ENCODE assay signal across 8 cellular contexts in the genomic region with DNA sequence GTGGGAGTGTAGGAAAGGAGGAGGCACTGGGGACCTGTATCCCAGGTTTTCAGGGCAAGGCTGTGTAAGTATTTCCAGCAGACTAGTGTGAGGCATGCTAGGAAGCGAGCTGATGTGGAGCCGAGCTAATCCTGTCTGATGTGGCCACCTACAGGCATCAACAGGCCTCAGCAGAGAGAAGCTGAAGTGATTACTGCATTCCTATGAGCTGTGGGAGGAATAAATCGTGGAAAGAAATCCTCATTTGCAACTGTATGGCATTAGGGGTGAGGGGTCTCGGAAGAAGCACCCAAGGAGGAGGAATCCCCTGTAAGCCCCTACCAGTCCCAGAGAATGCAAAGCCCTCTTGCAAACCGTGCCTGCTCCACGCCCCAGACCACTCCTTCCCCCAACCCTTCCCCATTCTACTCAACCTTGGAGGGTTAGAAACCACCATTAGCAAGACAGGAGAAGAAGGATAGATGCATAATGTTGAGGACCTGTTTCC. TPM values are rescaled to one million over a fixed set of nuclear protein-coding genes. Genes with fewer than 3 reads are reported as not detected.
DNase-seq lines count a peak whose midpoint lies in the region; ATAC-seq, FAIRE-seq and TF ChIP-seq lines count a peak whose summit lies in the region.

No MANE protein-coding gene starts in this region.

- CTCF ChIA-PET in GM12878 (lab: Yijun Ruan, JAX): interaction anchor here (0.6 to 3.5 kb wide), 23 partner anchors 8 to 587 kb away, joined by 3 to 115 read pairs (median 5); partner anchors contain the start of gene VARS2

- no peaks in the 10 kb centered on the region for H3K27me3 ChIP-seq in GM12878 (replicated peaks in 1 of 2; ENCODE audit: control insufficient read depth in 2 of 2, insufficient read depth in 2 of 2, low read length in 1 of 2)

- no peaks in the 10 kb centered on the region for H3K27me3 Mint-ChIP-seq in stimulated activated naive B cell treated with anti-CD40 and anti-IgM and Interleukin-4, amounts not matched to agents 10 μg/mL and 1 μg/mL and 100 μg/mL, for 72 hours

- DNase-seq in EL (peak; percentile 72), GM12878 (ENCODE audit: low read depth, low spot score) (no peak), kidney glomerular epithelial cell (lab: John Stamatoyannopoulos, UW) (peak; percentile 74), urothelium cell line (ENCODE audit: low spot score) (peak; percentile 59), NCI-H2029 treated with DMSO at 0.1 percent for 48 hours (lab: John Stamatoyannopoulos, UW) (no peak)
- DNase-seq in stimulated activated naive B cell treated with anti-CD40 and anti-IgM and Interleukin-4, amounts not matched to agents 10 μg/mL and 1 μg/mL and 100 μg/mL, for 72 hours: no peak

- peak; percentile 43; the same call in 1 of the 2 replicates for TF ChIP-seq CTCF in LNCAP (IDR thresholded peaks at IDR 0.05)
- TF ChIP-seq CTCF in GM12878 (IDR thresholded peaks at IDR 0.05 in 2 of 3, conservative IDR thresholded peaks at IDR 0.05 in 1 of 3; ENCODE audit: control insufficient read depth in 2 of 3, extremely low read depth in 1 of 3, insufficient read depth in 1 of 3, low read depth in 3 of 3, low read length in 3 of 3): peak; percentile 29 to 57 (median 41); a peak in 4 of 6 replicates

- in situ Hi-C loops in GM12878 (cut with MboI): no loop called here

- FAIRE-seq in GM12878 (lab: Jason Lieb, UNC): no peak
- FAIRE-seq in urothelium cell line (lab: Jason Lieb, UNC): no peak

- no peaks in the 10 kb centered on the region for H4K20me1 ChIP-seq in GM12878 (ENCODE audit: control insufficient read depth, insufficient read depth)

- H3K36me3 ChIP-seq in GM12878 (ENCODE audit: control insufficient read depth in 2 of 2, insufficient read depth in 2 of 2, low read length in 1 of 2): no peaks in the 10 kb centered on the region

- no peak for TF ChIP-seq EP300 in GM12878 (IDR thresholded peaks at IDR 0.05; ENCODE audit: borderline replicate concordance in 1 of 2, control insufficient read depth in 1 of 2, low read depth in 2 of 2, low read length in 2 of 2)

- WGBS in GM12878 (ENCODE audit: insufficient coverage, insufficient replicate concordance, low lambda C conversion rate, missing lambda C conversion rate): 37% methylated on average over 6 of the region's 6 CpGs

- no peaks in the 10 kb centered on the region for H3K36me3 Mint-ChIP-seq in stimulated activated naive B cell treated with anti-CD40 and anti-IgM and Interleukin-4, amounts not matched to agents 10 μg/mL and 1 μg/mL and 100 μg/mL, for 72 hours

- no peaks in the 10 kb centered on the region for H3K79me2 ChIP-seq in GM12878 (ENCODE audit: control insufficient read depth, insufficient read depth, low read length)

- no peaks in the 10 kb centered on the region for H3K9me3 Mint-ChIP-seq in stimulated activated naive B cell treated with anti-CD40 and anti-IgM and Interleukin-4, amounts not matched to agents 10 μg/mL and 1 μg/mL and 100 μg/mL, for 72 hours

- no peak overlapping the region for H2AFZ ChIP-seq in GM12878 (ENCODE audit: control insufficient read depth, low read depth, low read length)

- SMC1A ChIA-PET in GM12878 (lab: Charles Lee; ENCODE audit: uncharacterized antibody, unreplicated experiment): interaction anchor here (0.7 to 3.5 kb wide), 13 partner anchors 8 to 336 kb away, joined by 3 to 43 read pairs (median 4); partner anchors contain the start of gene VARS2

- H3K4me1 Mint-ChIP-seq in stimulated activated naive B cell treated with anti-CD40 and anti-IgM and Interleukin-4, amounts not matched to agents 10 μg/mL and 1 μg/mL and 100 μg/mL, for 72 hours: no peaks in the 10 kb centered on the region

- H3K4me3 Mint-ChIP-seq in stimulated activated naive B cell treated with anti-CD40 and anti-IgM and Interleukin-4, amounts not matched to agents 10 μg/mL and 1 μg/mL and 100 μg/mL, for 72 hours: no peak overlapping the region

- no peaks in the 10 kb centered on the region; the same call in 1 of the 2 replicates for H3K4me1 ChIP-seq in GM12878 (ENCODE audit: control insufficient read depth, insufficient read depth, low read length)

- no peak overlapping the region for H3K4me3 ChIP-seq in GM12878

- H3K27ac Mint-ChIP-seq in stimulated activated naive B cell treated with anti-CD40 and anti-IgM and Interleukin-4, amounts not matched to agents 10 μg/mL and 1 μg/mL and 100 μg/mL, for 72 hours: no peak overlapping the region

- POLR2A ChIA-PET in GM12878 (lab: Charles Lee): interaction anchor here (1.0 to 1.4 kb wide), 2 partner anchors 155 to 156 kb away, joined by 4 to 5 read pairs; partner anchors contain the start of gene VARS2

- RAD21 ChIA-PET in GM12878 (lab: Charles Lee; ENCODE audit: unreplicated experiment): interaction anchor here (0.6 to 2.9 kb wide), 15 partner anchors 9 to 526 kb away, joined by 3 to 29 read pairs (median 4); partner anchors contain the start of genes MUCL3 and VARS2

- intact Hi-C loops in GM12878 (cut with micrococcal nuclease; ENCODE audit: unreplicated experiment): no loop called here

- no peak overlapping the region for H3K27ac ChIP-seq in GM12878 (ENCODE audit: control insufficient read depth, insufficient read depth)

- ATAC-seq in GM12878 (peak; percentile 75), GM18907 (IDR thresholded peaks at IDR 0.05; ENCODE audit: unreplicated experiment) (no peak)
- no peak for ATAC-seq in stimulated activated naive B cell treated with anti-CD40 and anti-IgM and Interleukin-4, amounts not matched to agents 10 μg/mL and 1 μg/mL and 100 μg/mL, for 72 hours (replicated peaks)

- TF ChIP-seq RAD21 in GM12878 (IDR thresholded peaks at IDR 0.05; ENCODE audit: insufficient read depth, low read depth, low read length): peak; percentile 50

- BruUV-seq in GM12878 (replicated peaks; lab: Mats Ljungman, UMichigan): no TSS peak

- no peaks in the 10 kb centered on the region for H3K9me3 ChIP-seq in GM12878 (replicated peaks; ENCODE audit: control insufficient read depth, insufficient read depth, low read length)

- TF ChIP-seq POLR2A in GM12878 (IDR thresholded peaks at IDR 0.05; ENCODE audit: low read depth, low read length): no peak

- H3K9ac ChIP-seq in GM12878 (ENCODE audit: control insufficient read depth, insufficient read depth, low read length): no peak overlapping the region

- no peak overlapping the region for H3K4me2 ChIP-seq in GM12878 (ENCODE audit: control insufficient read depth, insufficient read depth)

TF ChIP-seq in GM12878, 131 proteins besides CTCF, POLR2A, EP300 and RAD21 (continues in another document):
- peak; percentile 30; the same call in 1 of the 2 replicates for TF ChIP-seq SMC3 (IDR thresholded peaks at IDR 0.05; ENCODE audit: borderline replicate concordance, low read length)

RNA-seq across cellular contexts. Expression of gene C6orf15, which starts 41.6 kb away (rescaled TPM):
- not detected in 2 replicates for total RNA-seq in GM12878 (2013; cell fraction: nucleolus; rRNA removed)
- total RNA-seq in GM12878 (2014; rRNA removed) (not detected in 2 replicates), GM12878 (2014; rRNA removed; fragmentation: Illumina TruSeq; extraction: Trizol) (not detected in 2 replicates), GM12878 (2021) (not detected in 2 replicates)
- not detected for polyA plus RNA-seq in GM12878 (2011; ENCODE audit: low read depth)
- polyA plus RNA-seq in GM12878 (2011; rRNA removed) (not detected in 2 replicates), GM12878 (2014; fragmentation: Illumina TruSeq; extraction: Trizol) (not detected in 2 replicates), GM12878 (2014; fragmentation: Nextera tagmentation; extraction: Ambion mirVana) (not detected), GM12878 (2014; rRNA removed) (not detected in 2 replicates), GM12878 (2016; fragmentation: Nextera tagmentation; extraction: Ambion mirVana) (not detected)
- not detected in 2 replicates for polyA plus RNA-seq in GM12878 (2011; cell fraction: cytosol; rRNA removed)
- not detected in 2 replicates for polyA plus RNA-seq in GM12878 (2011; cell fraction: nucleus; rRNA removed)
- not detected in 2 replicates for polyA plus RNA-seq in GM12878 (2012)
- not detected in 2 replicates for polyA minus RNA-seq in GM12878 (2011; rRNA and poly(A)+ RNA removed)
- not detected in 2 replicates for polyA minus RNA-seq in GM12878 (2011; cell fraction: cytosol; rRNA and poly(A)+ RNA removed)
- polyA minus RNA-seq in GM12878 (2011; cell fraction: nucleus; rRNA and poly(A)+ RNA removed): not detected in 2 replicates

RNA-seq across cellular contexts. Expression of gene PSORS1C1, which starts 43.8 kb away (rescaled TPM):
- total RNA-seq in GM12878 (2013; cell fraction: nucleolus; rRNA removed): not detected in 2 replicates
- total RNA-seq in GM12878 (2014; rRNA removed): not detected in 2 replicates
- total RNA-seq in GM12878 (2014; rRNA removed; fragmentation: Illumina TruSeq; extraction: Trizol): not detected in 2 replicates
- 0.64 TPM in 1 of 2 replicates, not detected in the other for total RNA-seq in GM12878 (2021)
- polyA plus RNA-seq in GM12878 (2011; ENCODE audit: low read depth): 1.9 TPM
- polyA plus RNA-seq in GM12878 (2011; rRNA removed): 0.10 and 0.15 TPM in 2 replicates
- 0.22 TPM in 1 of 2 replicates, not detected in the other for polyA plus RNA-seq in GM12878 (2011; cell fraction: cytosol; rRNA removed)
- 0.44 and 0.87 TPM in 2 replicates for polyA plus RNA-seq in GM12878 (2011; cell fraction: nucleus; rRNA removed)
- 0.28 TPM in 1 of 2 replicates, not detected in the other for polyA plus RNA-seq in GM12878 (2012)
- 0.57 TPM in 1 of 2 replicates, not detected in the other for polyA plus RNA-seq in GM12878 (2014; fragmentation: Illumina TruSeq; extraction: Trizol)
- polyA plus RNA-seq in GM12878 (2014; fragmentation: Nextera tagmentation; extraction: Ambion mirVana): under 1 TPM; 0.13 to 0.20 TPM
- polyA plus RNA-seq in GM12878 (2014; rRNA removed): not detected in 2 replicates
- under 1 TPM in 1 of 2 experiments, not detected in 1; 1.00 TPM for polyA plus RNA-seq in GM12878 (2016; fragmentation: Nextera tagmentation; extraction: Ambion mirVana)
- polyA minus RNA-seq in GM12878 (2011; rRNA and poly(A)+ RNA removed): not detected in 2 replicates
- not detected in 2 replicates for polyA minus RNA-seq in GM12878 (2011; cell fraction: cytosol; rRNA and poly(A)+ RNA removed)
- 0.36 and 0.77 TPM in 2 replicates for polyA minus RNA-seq in GM12878 (2011; cell fraction: nucleus; rRNA and poly(A)+ RNA removed)

RNA-seq across cellular contexts. Expression of gene CDSN, which starts 49.5 kb away (rescaled TPM):
- not detected in 2 replicates for total RNA-seq in GM12878 (2013; cell fraction: nucleolus; rRNA removed)
- not detected in 2 replicates for total RNA-seq in GM12878 (2014; rRNA removed)
- total RNA-seq in GM12878 (2014; rRNA removed; fragmentation: Illumina TruSeq; extraction: Trizol): not detected in 2 replicates
- not detected in 2 replicates for total RNA-seq in GM12878 (2021)
- polyA plus RNA-seq in GM12878 (2011; ENCODE audit: low read depth): not detected
- not detected in 2 replicates for polyA plus RNA-seq in GM12878 (2011; rRNA removed)
- polyA plus RNA-seq in GM12878 (2011; cell fraction: cytosol; rRNA removed): not detected in 2 replicates
- polyA plus RNA-seq in GM12878 (2011; cell fraction: nucleus; rRNA removed): not detected in 2 replicates
- not detected in 2 replicates for polyA plus RNA-seq in GM12878 (2012)
- 0.01 TPM in 1 of 2 replicates, not detected in the other for polyA plus RNA-seq in GM12878 (2014; fragmentation: Illumina TruSeq; extraction: Trizol)
- not detected for polyA plus RNA-seq in GM12878 (2014; fragmentation: Nextera tagmentation; extraction: Ambion mirVana)
- polyA plus RNA-seq in GM12878 (2014; rRNA removed): not detected in 2 replicates
- not detected for polyA plus RNA-seq in GM12878 (2016; fragmentation: Nextera tagmentation; extraction: Ambion mirVana)
- not detected in 2 replicates for polyA minus RNA-seq in GM12878 (2011; rRNA and poly(A)+ RNA removed)
- polyA minus RNA-seq in GM12878 (2011; cell fraction: cytosol; rRNA and poly(A)+ RNA removed): not detected in 2 replicates
- not detected in 2 replicates for polyA minus RNA-seq in GM12878 (2011; cell fraction: nucleus; rRNA and poly(A)+ RNA removed)

Comparison
In these comparisons a context has a peak if more than half of its experiments do, and no peak if none do; other contexts are left out.
1. DNase-seq: peak in EL (single experiment), kidney glomerular epithelial cell (single experiment) and urothelium cell line (single experiment); none in GM12878 (single experiment), stimulated activated naive B cell treated with anti-CD40 and anti-IgM and Interleukin-4, amounts not matched to agents 10 μg/mL and 1 μg/mL and 100 μg/mL, for 72 hours (single experiment) and NCI-H2029 treated with DMSO at 0.1 percent for 48 hours (single experiment).